16 cellular contexts compared by ENCODE assay signal in genomic region chr13:30241537-30241936, GRCh38.
DNase-seq lines count a peak whose midpoint lies in the region; ATAC-seq, FAIRE-seq and TF ChIP-seq lines count a peak whose summit lies in the region.
"Had no signal": no experiment of that assay in that cellular context is flagged by ENCODE, and none has a peak within 500 bp of the region (broad histone marks: within the 10 kb centered on the region; RNA-seq: fewer than 3 reads in every experiment).

No MANE protein-coding gene starts in this region.

- H3K4me2 ChIP-seq in osteoblast (ENCODE audit: insufficient read depth, low read length): peak overlapping the region; percentile 23
- no peak overlapping the region for H3K4me2 ChIP-seq in H9 (ENCODE audit: insufficient read depth, insufficient read length, low read length)

- no peak overlapping the region for H2AK5ac ChIP-seq in H9 (ENCODE audit: insufficient read length, low read length)

- H4K5ac ChIP-seq in H9 (ENCODE audit: insufficient read length, low read depth, low read length): no peak overlapping the region

- H4K91ac ChIP-seq in H9 (ENCODE audit: insufficient read length, low read depth, low read length): no peak overlapping the region

- no peak overlapping the region for H2BK15ac ChIP-seq in H9 (ENCODE audit: low read depth, low read length)

- no peaks in the 10 kb centered on the region for H3K27me3 Mint-ChIP-seq in H9 (ENCODE audit: low read depth)
- H3K27me3 Mint-ChIP-seq: activated CD4-positive, alpha-beta memory T cell treated with anti-CD3 and anti-CD28 coated beads, Interleukin-2, amount 10 ng/mL, durations not matched to agents 7 days and 5 days; activated naive CD8-positive, alpha-beta T cell; T-helper 17 cell had no signal

- no peak for FAIRE-seq in small intestine (lab: Jason Lieb, UNC)

- H3K27ac Mint-ChIP-seq in H9: peak overlapping the region in 1 of 3 experiments; percentile 22; a peak in 1 of 7 replicates
- H3K27ac Mint-ChIP-seq: activated CD4-positive, alpha-beta memory T cell treated with anti-CD3 and anti-CD28 coated beads, Interleukin-2, amount 10 ng/mL, durations not matched to agents 7 days and 5 days; activated naive CD8-positive, alpha-beta T cell; immature natural killer cell; T-helper 17 cell had no signal

- TF ChIP-seq CTCF in osteoblast (IDR thresholded peaks at IDR 0.05; ENCODE audit: extremely low read depth, low read depth, low read length) (no peak), H9 (conservative IDR thresholded peaks at IDR 0.05) (no peak)

- no peaks in the 10 kb centered on the region for H3K27me3 ChIP-seq in osteoblast (ENCODE audit: insufficient read depth, low read length)
- H3K27me3 ChIP-seq in small intestine (ENCODE audit: control insufficient read depth in 2 of 2, insufficient read depth in 2 of 2, low read length in 2 of 2): no peaks in the 10 kb centered on the region
- no peaks in the 10 kb centered on the region for H3K27me3 ChIP-seq in H9 (ENCODE audit: insufficient read depth, low read length)
- H3K27me3 ChIP-seq: esophagus squamous epithelium had no signal

- no peak overlapping the region for H2BK120ac ChIP-seq in H9 (ENCODE audit: low read depth, low read length, poor library complexity, severe bottlenecking)

- no peak overlapping the region for H2BK5ac ChIP-seq in H9 (ENCODE audit: insufficient read length, low read length)

- H3K23me2 ChIP-seq in H9 (ENCODE audit: insufficient read length, low read depth, low read length, poor library complexity, severe bottlenecking): no peaks in the 10 kb centered on the region

- H4K20me1 ChIP-seq in osteoblast (ENCODE audit: insufficient read depth, low read length) (no peaks in the 10 kb centered on the region), H9 (ENCODE audit: control insufficient read depth, insufficient read depth, insufficient read length) (no peaks in the 10 kb centered on the region)

- H3K23ac ChIP-seq in H9 (ENCODE audit: insufficient read length, low read depth, low read length): no peak overlapping the region

- WGBS in small intestine, 3 donors: 61 to 88% (median 75%) methylated on average over 2 of the region's 2 CpGs
- no CpG with 5 or more reads among the region's 2 CpGs for WGBS in H9 (ENCODE audit: extremely low coverage, insufficient read length, low lambda C conversion rate)

- H3T11ph ChIP-seq in H9 (ENCODE audit: low read length): no peak overlapping the region

- peak; percentile 79 for ATAC-seq in GM19023 (IDR thresholded peaks at IDR 0.05; ENCODE audit: unreplicated experiment)
- peak; percentile 86 for ATAC-seq in GM21786 (IDR thresholded peaks at IDR 0.05; ENCODE audit: unreplicated experiment)
- ATAC-seq in HG03378 (IDR thresholded peaks at IDR 0.05; ENCODE audit: unreplicated experiment): peak; percentile 74
- ATAC-seq: T-helper 17 cell had no signal

- H2BK12ac ChIP-seq in H9 (ENCODE audit: insufficient read length, low read depth, low read length): no peak overlapping the region

- H3K4ac ChIP-seq in H9 (ENCODE audit: low read depth, low read length): no peak overlapping the region

- H2BK20ac ChIP-seq in H9 (ENCODE audit: low read depth, low read length, poor library complexity, severe bottlenecking): no peak overlapping the region

- H3K18ac ChIP-seq in H9 (ENCODE audit: insufficient read length, low read depth, low read length): no peak overlapping the region

- no peak overlapping the region for H4K8ac ChIP-seq in H9 (replicated peaks; ENCODE audit: insufficient read length, low read depth, low read length)

- H3K4me3 ChIP-seq in osteoblast (ENCODE audit: insufficient read depth, low read length) (no peak overlapping the region), small intestine (ENCODE audit: low read depth in 1 of 2, low read length in 2 of 2) (no peak overlapping the region)
- H3K4me3 ChIP-seq: esophagus squamous epithelium, prostate gland had no signal

- H3K4me1 ChIP-seq in osteoblast (ENCODE audit: insufficient read depth, low read length): no peaks in the 10 kb centered on the region
- no peaks in the 10 kb centered on the region for H3K4me1 ChIP-seq in small intestine (ENCODE audit: control insufficient read depth in 2 of 2, insufficient read depth in 1 of 2, low read depth in 1 of 2, low read length in 1 of 2)
- no peaks in the 10 kb centered on the region for H3K4me1 ChIP-seq in H9 (ENCODE audit: insufficient read depth, low read length)
- H3K4me1 ChIP-seq: prostate gland had no signal

- H3K36me3 ChIP-seq in osteoblast (ENCODE audit: insufficient read depth, low read length): no peaks in the 10 kb centered on the region
- no peaks in the 10 kb centered on the region for H3K36me3 ChIP-seq in small intestine (ENCODE audit: control insufficient read depth in 2 of 2, insufficient read depth in 2 of 2, low read length in 2 of 2)
- H3K36me3 ChIP-seq: prostate gland had no signal

- no peak overlapping the region for H3K14ac ChIP-seq in H9 (ENCODE audit: insufficient read depth, low read length)

- no peak overlapping the region for H3K4me3 Mint-ChIP-seq in H9
- H3K4me3 Mint-ChIP-seq: activated CD4-positive, alpha-beta memory T cell treated with anti-CD3 and anti-CD28 coated beads, Interleukin-2, amount 10 ng/mL, durations not matched to agents 7 days and 5 days; activated naive CD8-positive, alpha-beta T cell; immature natural killer cell; T-helper 17 cell had no signal

- H2AFZ ChIP-seq in osteoblast (ENCODE audit: low read length) (no peak overlapping the region), H9 (ENCODE audit: low read length) (no peak overlapping the region)

- H3K9me3 Mint-ChIP-seq in H9: no peaks in the 10 kb centered on the region
- H3K9me3 Mint-ChIP-seq: immature natural killer cell had no signal

- no peak overlapping the region for H3K56ac ChIP-seq in H9 (ENCODE audit: insufficient read length, low read depth, low read length)

- H3K79me1 ChIP-seq in H9 (ENCODE audit: insufficient read depth, low read depth, low read length, poor library complexity, severe bottlenecking): no peaks in the 10 kb centered on the region

- no peak overlapping the region for H3K9ac ChIP-seq in H9 (ENCODE audit: extremely low read depth, insufficient read length, low read length)

- H3K27ac ChIP-seq in osteoblast (ENCODE audit: low read depth, low read length): peak overlapping the region; percentile 18
- no peak overlapping the region for H3K27ac ChIP-seq in small intestine (ENCODE audit: low read depth in 1 of 2, low read length in 1 of 2)
- no peak overlapping the region for H3K27ac ChIP-seq in H9 (ENCODE audit: insufficient read length, low read depth, low read length)
- H3K27ac ChIP-seq: esophagus squamous epithelium, prostate gland had no signal

- H3K9me3 ChIP-seq in osteoblast (ENCODE audit: low read depth, low read length): no peaks in the 10 kb centered on the region
- H3K9me3 ChIP-seq in small intestine (ENCODE audit: control insufficient read depth, low read depth): no peaks in the 10 kb centered on the region
- no peaks in the 10 kb centered on the region for H3K9me3 ChIP-seq in H9 (ENCODE audit: control insufficient read depth, low read depth, low read length)
- H3K9me3 ChIP-seq: esophagus squamous epithelium, prostate gland had no signal

- H3K36me3 Mint-ChIP-seq in H9 (ENCODE audit: insufficient read depth in 1 of 3, low read depth in 3 of 3): peaks cover 2 to 14% (median 11%) of the 10 kb centered on the region in 3 experiments; a peak in 4 of 7 replicates
- H3K36me3 Mint-ChIP-seq: activated naive CD8-positive, alpha-beta T cell had no signal

- H3K4me1 Mint-ChIP-seq in H9: no peaks in the 10 kb centered on the region

- H3K79me2 ChIP-seq in osteoblast (ENCODE audit: insufficient read depth, low read length) (peaks cover 12% of the 10 kb centered on the region), H9 (ENCODE audit: insufficient read depth, low read length) (no peaks in the 10 kb centered on the region)

- peak; percentile 57 for DNase-seq in osteoblast (ENCODE audit: insufficient read length, low spot score, missing footprints)
- no peak for DNase-seq in small intestine
- no peak for DNase-seq in glomerular visceral epithelial cell (ENCODE audit: extremely low spot score)
- no peak for DNase-seq in NK-92 treated with Interleukin-12 subunit alpha and Interleukin-12 subunit beta, amount 100 ng/mL, for 24 hours (lab: John Stamatoyannopoulos, UW)
- no peak for DNase-seq in H9
- DNase-seq: activated CD4-positive, alpha-beta memory T cell treated with anti-CD3 and anti-CD28 coated beads, Interleukin-2, amount 10 ng/mL, durations not matched to agents 7 days and 5 days; esophagus squamous epithelium; immature natural killer cell; NCI-H2029; stimulated activated CD4-positive, alpha-beta T cell treated with anti-CD3 and anti-CD28 coated beads, Interleukin-4, amount 100 ng/mL, for 24 hours; T-helper 17 cell had no signal
